In genomic region chr5:79025054-79025465, GRCh38 we compare ENCODE assay signal across 8 cellular contexts. TPM values are rescaled to one million over a fixed set of nuclear protein-coding genes. Genes with fewer than 3 reads are reported as not detected.
A peak's percentile ranks its signal among the peaks of the same experiment; 100 is the strongest.
DNase-seq lines count a peak whose midpoint lies in the region; ATAC-seq and TF ChIP-seq lines count a peak whose summit lies in the region.

No MANE protein-coding gene starts in this region.

- H3K36me3 ChIP-seq in duodenal mucosa (ENCODE audit: control insufficient read depth in 1 of 2, insufficient read depth in 2 of 2, low read length in 2 of 2) (no peaks in the 10 kb centered on the region), lung (ENCODE audit: control insufficient read depth in 2 of 2, insufficient read depth in 2 of 2, low read length in 2 of 2) (no peaks in the 10 kb centered on the region)

- H3K27ac ChIP-seq in duodenal mucosa (ENCODE audit: low read depth, low read length) (no peak overlapping the region), lung (ENCODE audit: low read depth in 1 of 2, low read length in 1 of 2) (no peak overlapping the region)

- H3K4me1 ChIP-seq in duodenal mucosa (ENCODE audit: control insufficient read depth in 1 of 2, insufficient read depth in 2 of 2, low read length in 2 of 2) (no peaks in the 10 kb centered on the region), lung (ENCODE audit: control insufficient read depth in 2 of 2, insufficient read depth in 2 of 2, low read length in 2 of 2) (peaks cover 0 to 3% of the 10 kb centered on the region in 2 donors)

- DNase-seq in A172 (ENCODE audit: low spot score), result peak; percentile 47
- DNase-seq in NCI-H2196 (lab: John Stamatoyannopoulos, UW; ENCODE audit: unreplicated experiment), result peak; percentile 41
- peak; percentile 68 for DNase-seq in activated CD4-positive, alpha-beta T cell treated with anti-CD3 and anti-CD28 coated beads for 48 hours
- peak; percentile 39 for DNase-seq in lung (ENCODE audit: low spot score)
- peak; percentile 5 to 37 (median 33) for DNase-seq in stimulated activated CD4-positive, alpha-beta T cell treated with anti-CD3 and anti-CD28 coated beads, TNF-alpha, amount 100 ng/mL, for 48 hours (ENCODE audit: low read depth in 3 of 3)

- H3K9me3 ChIP-seq in duodenal mucosa (ENCODE audit: control insufficient read depth in 1 of 2, low read length in 2 of 2) (no peaks in the 10 kb centered on the region), lung (ENCODE audit: control insufficient read depth in 2 of 2, insufficient read depth in 1 of 2, low read length in 1 of 2) (no peaks in the 10 kb centered on the region)

- H3K4me3 ChIP-seq in duodenal mucosa (ENCODE audit: low read depth in 1 of 2, low read length in 2 of 2) (peak overlapping the region; percentile 31 to 34), lung (no peak overlapping the region)

- ATAC-seq in lung (ENCODE audit: insufficient read depth, low FRiP score) (peak; percentile 61), GM21526 (IDR thresholded peaks at IDR 0.05; ENCODE audit: low FRiP score, unreplicated experiment) (no peak)

- no peak overlapping the region for H3K9ac ChIP-seq in duodenal mucosa (ENCODE audit: low read depth in 1 of 2, low read length in 2 of 2)

- peaks cover 0 to 12% of the 10 kb centered on the region in 2 donors for H3K27me3 ChIP-seq in duodenal mucosa (ENCODE audit: control insufficient read depth in 1 of 2, insufficient read depth in 2 of 2, low read length in 2 of 2)
- no peaks in the 10 kb centered on the region for H3K27me3 ChIP-seq in lung (ENCODE audit: control insufficient read depth, insufficient read depth)

- TF ChIP-seq CTCF in GM12872 (IDR thresholded peaks at IDR 0.05; ENCODE audit: insufficient read depth, low read depth, low read length) (peak; percentile 80), lung (IDR thresholded peaks at IDR 0.05; ENCODE audit: control extremely low read depth, extremely low read depth) (peak; percentile 77)

- 9 to 16% methylated on average over 13 of the region's 13 CpGs for WGBS in lung, 2 donors

RNA-seq across cellular contexts. Expression of gene ARSB, which starts 40.0 kb away (rescaled TPM):
- total RNA-seq in A172 (2014; rRNA removed; shearing (Covaris generic)), result 13.4 and 14.4 TPM in 2 replicates
- total RNA-seq in lung, result 10 to 100 TPM; 13.3 to 17.3 TPM
- polyA plus RNA-seq in lung, result 1 to 10 TPM; 3.2 to 8.9 TPM

RNA-seq across cellular contexts. Expression of gene DMGDH, which starts 44.4 kb away (rescaled TPM):
- total RNA-seq in A172 (2014; rRNA removed; shearing (Covaris generic)), result 0.12 TPM in 1 of 2 replicates, not detected in the other
- total RNA-seq in lung, result 1 to 10 TPM; 1.7 to 2.6 TPM
- polyA plus RNA-seq in lung, result under 1 TPM; 0.24 to 0.55 TPM

RNA-seq across cellular contexts. Expression of gene BHMT2, which starts 44.5 kb away (rescaled TPM):
- total RNA-seq in A172 (2014; rRNA removed; shearing (Covaris generic)), result not detected in 2 replicates
- 1 to 10 TPM; 1.4 to 4.6 TPM for total RNA-seq in lung
- 1 to 10 TPM; 1.0 to 2.0 TPM for polyA plus RNA-seq in lung
